In genomic region chr5:153891394-153891793, GRCh38 we compare ENCODE assay signal across 22 cellular contexts.
DNase-seq lines count a peak whose midpoint lies in the region; ATAC-seq, FAIRE-seq and TF ChIP-seq lines count a peak whose summit lies in the region.
"Had no signal": no experiment of that assay in that cellular context is flagged by ENCODE, and none has a peak within 500 bp of the region (broad histone marks: within the 10 kb centered on the region; RNA-seq: fewer than 3 reads in every experiment).

No MANE protein-coding gene starts in this region.

- H3K27me3 ChIP-seq in GM12878 (replicated peaks in 1 of 2; ENCODE audit: control insufficient read depth in 2 of 2, insufficient read depth in 2 of 2, low read length in 1 of 2) = no peaks in the 10 kb centered on the region
- H3K27me3 ChIP-seq: ovary, spleen, thyroid gland had no signal

- H3K79me2 ChIP-seq in GM12878 (ENCODE audit: control insufficient read depth, insufficient read depth, low read length) = no peaks in the 10 kb centered on the region

- in situ Hi-C loops in GM12878 (cut with MboI) = no loop called here

- H3K9me3 ChIP-seq in GM12878 (replicated peaks; ENCODE audit: control insufficient read depth, insufficient read depth, low read length) = no peaks in the 10 kb centered on the region
- H3K9me3 ChIP-seq: ovary, spleen, thyroid gland had no signal

- no peak for TF ChIP-seq POLR2A in GM12878 (IDR thresholded peaks at IDR 0.05; ENCODE audit: low read depth, low read length)

- no peak for TF ChIP-seq EP300 in GM12878 (IDR thresholded peaks at IDR 0.05; ENCODE audit: borderline replicate concordance in 1 of 2, control insufficient read depth in 1 of 2, low read depth in 2 of 2, low read length in 2 of 2)

- H3K9ac ChIP-seq in GM12878 (ENCODE audit: control insufficient read depth, insufficient read depth, low read length) = no peak overlapping the region

- H3K27ac ChIP-seq in GM12878 (ENCODE audit: control insufficient read depth, insufficient read depth) = no peak overlapping the region
- H3K27ac ChIP-seq: ovary, spleen, thyroid gland had no signal

- SMC1A ChIA-PET in GM12878 (lab: Charles Lee; ENCODE audit: uncharacterized antibody, unreplicated experiment) = interaction anchor here (0.7 kb wide), 1 partner anchor 146 kb away, joined by 4 read pairs; no protein-coding TSS in a partner anchor

- H3K4me2 ChIP-seq in GM12878 (ENCODE audit: control insufficient read depth, insufficient read depth) = no peak overlapping the region

- TF ChIP-seq RAD21 in GM12878 (IDR thresholded peaks at IDR 0.05; ENCODE audit: insufficient read depth, low read depth, low read length) = no peak

- no peak for DNase-seq in GM12878 (ENCODE audit: low read depth, low spot score)
- no peak for DNase-seq in SHP77 (lab: John Stamatoyannopoulos, UW)
- no peak for DNase-seq in HuH-7.5 (ENCODE audit: low spot score)
- DNase-seq in NCI-H2196 (lab: John Stamatoyannopoulos, UW; ENCODE audit: unreplicated experiment) = no peak
- DNase-seq: activated CD8-positive, alpha-beta memory T cell treated with anti-CD3 and anti-CD28 coated beads, Interleukin-2, amount 50 U/mL, for 48 hours; activated naive CD8-positive, alpha-beta T cell treated with anti-CD3 and anti-CD28 coated beads for 36 hours; CD4-positive, alpha-beta T cell; Kasumi-1; natural killer cell; NCI-H187; ovary; spleen; stimulated activated CD4-positive, alpha-beta T cell treated with anti-CD3 and anti-CD28 coated beads, Interleukin-4, amount 100 ng/mL, for 1 hour; stimulated activated naive CD8-positive, alpha-beta T cell treated with anti-CD3 and anti-CD28 coated beads, Interleukin-15, Interleukin-2, amounts not matched to agents 100 U/mL and 50 U/mL, for 24 hours; thyroid gland had no signal

- RAD21 ChIA-PET in GM12878 (lab: Charles Lee; ENCODE audit: unreplicated experiment) = no interaction called here

- no peak overlapping the region for H3K4me3 ChIP-seq in GM12878
- H3K4me3 ChIP-seq: ovary, spleen, thyroid gland had no signal

- no peak for FAIRE-seq in GM12878 (lab: Jason Lieb, UNC)
- FAIRE-seq: astrocyte, G401.6 had no signal

- POLR2A ChIA-PET in GM12878 (lab: Charles Lee) = no interaction called here

- no peak for TF ChIP-seq CTCF in GM12878 (IDR thresholded peaks at IDR 0.05 in 2 of 3, conservative IDR thresholded peaks at IDR 0.05 in 1 of 3; ENCODE audit: control insufficient read depth in 2 of 3, extremely low read depth in 1 of 3, insufficient read depth in 1 of 3, low read depth in 3 of 3, low read length in 3 of 3)

- intact Hi-C loops in GM12878 (cut with micrococcal nuclease; ENCODE audit: unreplicated experiment) = no loop called here

- no peaks in the 10 kb centered on the region for H3K36me3 ChIP-seq in GM12878 (ENCODE audit: control insufficient read depth in 2 of 2, insufficient read depth in 2 of 2, low read length in 1 of 2)
- H3K36me3 ChIP-seq: ovary, spleen, thyroid gland had no signal

- BruUV-seq in GM12878 (replicated peaks; lab: Mats Ljungman, UMichigan) = no TSS peak

- CTCF ChIA-PET in GM12878 (lab: Yijun Ruan, JAX) = no interaction called here

- H3K4me1 ChIP-seq in GM12878 (ENCODE audit: control insufficient read depth, insufficient read depth, low read length) = 0 out of 2 replicates have a peak, but pooled peaks cover 3% of the 10 kb centered on the region
- H3K4me1 ChIP-seq: spleen, thyroid gland had no signal

- ATAC-seq in GM18858 (IDR thresholded peaks at IDR 0.05; ENCODE audit: unreplicated experiment) (peak; percentile 61), GM19467 (IDR thresholded peaks at IDR 0.05; ENCODE audit: unreplicated experiment) (peak; percentile 63), HG03066 (IDR thresholded peaks at IDR 0.05; ENCODE audit: low read depth, unreplicated experiment) (peak; percentile 72), GM12878 (peak; percentile 59)
- ATAC-seq: natural killer cell; SK-N-SH treated with all-trans-retinoic acid at 6 μM for 48 hours; stimulated activated naive CD8-positive, alpha-beta T cell treated with anti-CD3 and anti-CD28 coated beads, Interleukin-15, Interleukin-2, amounts not matched to agents 100 U/mL and 50 U/mL, for 24 hours; WTC11 had no signal

- H2AFZ ChIP-seq in GM12878 (ENCODE audit: control insufficient read depth, low read depth, low read length) = no peak overlapping the region

- no peaks in the 10 kb centered on the region for H4K20me1 ChIP-seq in GM12878 (ENCODE audit: control insufficient read depth, insufficient read depth)

TF ChIP-seq in GM12878, 131 proteins besides CTCF, POLR2A, EP300 and RAD21:
- no peak for TF ChIP-seq TCF12 (IDR thresholded peaks at IDR 0.05; ENCODE audit: low read depth, low read length)
TF ChIP-seq in GM12878: peak in this region for 0.
